Comparison of ENCODE assay signal across 17 cellular contexts in the genomic region with DNA sequence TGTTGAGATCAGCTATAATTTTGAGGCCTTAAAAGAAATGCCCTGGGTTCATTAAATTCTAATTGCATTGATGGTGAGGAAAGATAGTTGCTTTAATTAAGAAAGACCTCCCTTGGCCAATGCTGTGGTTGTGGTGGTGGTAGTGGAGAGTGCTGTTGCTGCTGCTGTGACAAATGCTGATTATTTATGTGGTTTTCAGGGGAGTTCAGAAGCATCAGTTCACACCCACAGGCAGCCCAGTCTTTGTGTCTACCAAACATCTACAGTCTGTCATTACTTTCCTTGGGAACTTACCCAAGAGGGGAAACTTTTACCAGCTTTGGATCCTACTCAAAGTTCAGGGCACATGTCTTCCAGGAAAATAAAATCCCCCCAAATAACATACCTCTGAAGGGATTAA.
A peak's percentile ranks its signal among the peaks of the same experiment; 100 is the strongest.
DNase-seq lines count a peak whose midpoint lies in the region; ATAC-seq and TF ChIP-seq lines count a peak whose summit lies in the region.
"Had no signal": no experiment of that assay in that cellular context is flagged by ENCODE, and none has a peak within 500 bp of the region (broad histone marks: within the 10 kb centered on the region; RNA-seq: fewer than 3 reads in every experiment).

No MANE protein-coding gene starts in this region.

- CTCF ChIA-PET in activated CD8-positive, alpha-beta T cell treated with anti-CD3 and anti-CD28 coated beads for 36 hours (lab: Charles Lee): no interaction called here
- CTCF ChIA-PET in activated CD8-positive, alpha-beta T cell treated with anti-CD3 and anti-CD28 coated beads, Interleukin-2, amount 10 ng/mL, durations not matched to agents 7 days and 5 days (lab: Charles Lee): no interaction called here

- peak; percentile 42 for ATAC-seq in activated CD8-positive, alpha-beta T cell treated with anti-CD3 and anti-CD28 coated beads for 36 hours
- ATAC-seq in activated CD8-positive, alpha-beta T cell treated with anti-CD3 and anti-CD28 coated beads, Interleukin-2, amount 10 ng/mL, durations not matched to agents 7 days and 5 days: no peak
- peak; percentile 79 to 83 for ATAC-seq in natural killer cell treated with Interleukin-12 subunit alpha and Interleukin-12 subunit beta and Interleukin-15 and Interleukin-18, amount 100 ng/mL, for 72 hours
- peak; percentile 70 for ATAC-seq in stimulated activated naive CD8-positive, alpha-beta T cell treated with anti-CD3 and anti-CD28 coated beads, Interleukin-15, amount 100 ng/mL, for 72 hours
- ATAC-seq: HCT116, HepG2 had no signal

- intact Hi-C loops in activated CD8-positive, alpha-beta T cell treated with anti-CD3 and anti-CD28 coated beads for 36 hours (cut with micrococcal nuclease): no loop called here

- H3K9me3 Mint-ChIP-seq in activated CD8-positive, alpha-beta T cell treated with anti-CD3 and anti-CD28 coated beads for 36 hours: no peaks in the 10 kb centered on the region
- no peaks in the 10 kb centered on the region for H3K9me3 Mint-ChIP-seq in activated CD8-positive, alpha-beta T cell treated with anti-CD3 and anti-CD28 coated beads, Interleukin-2, amount 10 ng/mL, durations not matched to agents 7 days and 5 days (ENCODE audit: insufficient read depth)
- H3K9me3 Mint-ChIP-seq in natural killer cell treated with Interleukin-12 subunit alpha and Interleukin-12 subunit beta and Interleukin-15 and Interleukin-18, amount 100 ng/mL, for 72 hours: no peaks in the 10 kb centered on the region
- H3K9me3 Mint-ChIP-seq in stimulated activated naive CD8-positive, alpha-beta T cell treated with anti-CD3 and anti-CD28 coated beads, Interleukin-15, amount 100 ng/mL, for 72 hours: no peaks in the 10 kb centered on the region
- no peaks in the 10 kb centered on the region for H3K9me3 Mint-ChIP-seq in progenitor cell of endocrine pancreas (ENCODE audit: low read depth)
- H3K9me3 Mint-ChIP-seq: CD8-positive, alpha-beta memory T cell; HFFc6; IgD-negative memory B cell had no signal

- no peak for TF ChIP-seq CTCF in activated CD8-positive, alpha-beta T cell treated with anti-CD3 and anti-CD28 coated beads for 36 hours (IDR thresholded peaks at IDR 0.05)
- TF ChIP-seq CTCF in progenitor cell of endocrine pancreas (IDR thresholded peaks at IDR 0.05; ENCODE audit: unreplicated experiment): no peak

- no peak overlapping the region for H3K27ac Mint-ChIP-seq in activated CD8-positive, alpha-beta T cell treated with anti-CD3 and anti-CD28 coated beads for 36 hours
- no peak overlapping the region for H3K27ac Mint-ChIP-seq in activated CD8-positive, alpha-beta T cell treated with anti-CD3 and anti-CD28 coated beads, Interleukin-2, amount 10 ng/mL, durations not matched to agents 7 days and 5 days
- H3K27ac Mint-ChIP-seq in natural killer cell treated with Interleukin-12 subunit alpha and Interleukin-12 subunit beta and Interleukin-15 and Interleukin-18, amount 100 ng/mL, for 72 hours: peak overlapping the region in 1 of 2 donors; percentile 67
- no peak overlapping the region for H3K27ac Mint-ChIP-seq in stimulated activated naive CD8-positive, alpha-beta T cell treated with anti-CD3 and anti-CD28 coated beads, Interleukin-15, amount 100 ng/mL, for 72 hours
- no peak overlapping the region for H3K27ac Mint-ChIP-seq in progenitor cell of endocrine pancreas
- H3K27ac Mint-ChIP-seq: B cell, HFFc6, IgD-negative memory B cell had no signal

- DNase-seq in activated CD8-positive, alpha-beta T cell treated with anti-CD3 and anti-CD28 coated beads for 36 hours: peak; percentile 28
- DNase-seq in activated CD8-positive, alpha-beta T cell treated with anti-CD3 and anti-CD28 coated beads, Interleukin-2, amount 10 ng/mL, durations not matched to agents 7 days and 5 days: no peak
- DNase-seq in ecto neural progenitor cell (ENCODE audit: low spot score) (peak; percentile 8), progenitor cell of endocrine pancreas (ENCODE audit: low spot score, unreplicated experiment) (no peak), NCI-H1105 (lab: John Stamatoyannopoulos, UW) (no peak), D341Med (ENCODE audit: low spot score) (no peak)
- no peak for DNase-seq in natural killer cell treated with Interleukin-12 subunit alpha and Interleukin-12 subunit beta and Interleukin-15 and Interleukin-18, amount 100 ng/mL, for 72 hours (ENCODE audit: low spot score)
- DNase-seq in stimulated activated naive CD8-positive, alpha-beta T cell treated with anti-CD3 and anti-CD28 coated beads, Interleukin-15, amount 100 ng/mL, for 72 hours: no peak
- DNase-seq: CD8-positive, alpha-beta memory T cell; COR-L47; GOT3; H7; HFFc6 had no signal

- POLR2A ChIA-PET in activated CD8-positive, alpha-beta T cell treated with anti-CD3 and anti-CD28 coated beads for 36 hours (lab: Charles Lee): interaction anchor here (0.6 to 1.2 kb wide), 3 partner anchors 15 to 598 kb away, joined by 3 read pairs; no protein-coding TSS in a partner anchor
- POLR2A ChIA-PET in activated CD8-positive, alpha-beta T cell treated with anti-CD3 and anti-CD28 coated beads, Interleukin-2, amount 10 ng/mL, durations not matched to agents 7 days and 5 days (lab: Charles Lee): no interaction called here

- H3K4me1 Mint-ChIP-seq in activated CD8-positive, alpha-beta T cell treated with anti-CD3 and anti-CD28 coated beads for 36 hours (ENCODE audit: low read depth): peaks cover 3% of the 10 kb centered on the region
- peaks cover 11% of the 10 kb centered on the region for H3K4me1 Mint-ChIP-seq in activated CD8-positive, alpha-beta T cell treated with anti-CD3 and anti-CD28 coated beads, Interleukin-2, amount 10 ng/mL, durations not matched to agents 7 days and 5 days (ENCODE audit: low read depth)
- H3K4me1 Mint-ChIP-seq in natural killer cell treated with Interleukin-12 subunit alpha and Interleukin-12 subunit beta and Interleukin-15 and Interleukin-18, amount 100 ng/mL, for 72 hours (ENCODE audit: low read depth in 2 of 2): peaks cover 12 to 13% of the 10 kb centered on the region in 2 donors
- peaks cover 16% of the 10 kb centered on the region for H3K4me1 Mint-ChIP-seq in stimulated activated naive CD8-positive, alpha-beta T cell treated with anti-CD3 and anti-CD28 coated beads, Interleukin-15, amount 100 ng/mL, for 72 hours
- peaks cover 2% of the 10 kb centered on the region for H3K4me1 Mint-ChIP-seq in progenitor cell of endocrine pancreas (ENCODE audit: low read depth)
- H3K4me1 Mint-ChIP-seq: B cell, IgD-negative memory B cell had no signal

- no peaks in the 10 kb centered on the region for H3K36me3 Mint-ChIP-seq in activated CD8-positive, alpha-beta T cell treated with anti-CD3 and anti-CD28 coated beads for 36 hours (ENCODE audit: low read depth)
- no peaks in the 10 kb centered on the region for H3K36me3 Mint-ChIP-seq in activated CD8-positive, alpha-beta T cell treated with anti-CD3 and anti-CD28 coated beads, Interleukin-2, amount 10 ng/mL, durations not matched to agents 7 days and 5 days (ENCODE audit: low read depth)
- H3K36me3 Mint-ChIP-seq in natural killer cell treated with Interleukin-12 subunit alpha and Interleukin-12 subunit beta and Interleukin-15 and Interleukin-18, amount 100 ng/mL, for 72 hours: no peaks in the 10 kb centered on the region
- H3K36me3 Mint-ChIP-seq in progenitor cell of endocrine pancreas (ENCODE audit: insufficient read depth): no peaks in the 10 kb centered on the region
- H3K36me3 Mint-ChIP-seq: CD8-positive, alpha-beta memory T cell; IgD-negative memory B cell had no signal

- H3K4me3 Mint-ChIP-seq in activated CD8-positive, alpha-beta T cell treated with anti-CD3 and anti-CD28 coated beads for 36 hours: no peak overlapping the region
- no peak overlapping the region for H3K4me3 Mint-ChIP-seq in activated CD8-positive, alpha-beta T cell treated with anti-CD3 and anti-CD28 coated beads, Interleukin-2, amount 10 ng/mL, durations not matched to agents 7 days and 5 days
- no peak overlapping the region for H3K4me3 Mint-ChIP-seq in natural killer cell treated with Interleukin-12 subunit alpha and Interleukin-12 subunit beta and Interleukin-15 and Interleukin-18, amount 100 ng/mL, for 72 hours
- no peak overlapping the region for H3K4me3 Mint-ChIP-seq in stimulated activated naive CD8-positive, alpha-beta T cell treated with anti-CD3 and anti-CD28 coated beads, Interleukin-15, amount 100 ng/mL, for 72 hours
- H3K4me3 Mint-ChIP-seq in progenitor cell of endocrine pancreas (ENCODE audit: low read depth): no peak overlapping the region
- H3K4me3 Mint-ChIP-seq: B cell; CD8-positive, alpha-beta memory T cell; HFFc6; IgD-negative memory B cell had no signal

- no peaks in the 10 kb centered on the region for H3K27me3 Mint-ChIP-seq in activated CD8-positive, alpha-beta T cell treated with anti-CD3 and anti-CD28 coated beads for 36 hours
- peaks cover 7% of the 10 kb centered on the region for H3K27me3 Mint-ChIP-seq in activated CD8-positive, alpha-beta T cell treated with anti-CD3 and anti-CD28 coated beads, Interleukin-2, amount 10 ng/mL, durations not matched to agents 7 days and 5 days (ENCODE audit: low read depth)
- H3K27me3 Mint-ChIP-seq in natural killer cell treated with Interleukin-12 subunit alpha and Interleukin-12 subunit beta and Interleukin-15 and Interleukin-18, amount 100 ng/mL, for 72 hours: peaks cover 18 to 20% of the 10 kb centered on the region in 2 donors
- H3K27me3 Mint-ChIP-seq in stimulated activated naive CD8-positive, alpha-beta T cell treated with anti-CD3 and anti-CD28 coated beads, Interleukin-15, amount 100 ng/mL, for 72 hours: no peaks in the 10 kb centered on the region
- peaks cover 47% of the 10 kb centered on the region for H3K27me3 Mint-ChIP-seq in progenitor cell of endocrine pancreas

Comparison
In these comparisons a context has a peak if more than half of its experiments do, and no peak if none do; other contexts are left out.
1. DNase-seq: peak in activated CD8-positive, alpha-beta T cell treated with anti-CD3 and anti-CD28 coated beads for 36 hours (single experiment) and ecto neural progenitor cell (single experiment); none in activated CD8-positive, alpha-beta T cell treated with anti-CD3 and anti-CD28 coated beads, Interleukin-2, amount 10 ng/mL, durations not matched to agents 7 days and 5 days (single experiment), natural killer cell treated with Interleukin-12 subunit alpha and Interleukin-12 subunit beta and Interleukin-15 and Interleukin-18, amount 100 ng/mL, for 72 hours (single experiment), stimulated activated naive CD8-positive, alpha-beta T cell treated with anti-CD3 and anti-CD28 coated beads, Interleukin-15, amount 100 ng/mL, for 72 hours (0 of 2), progenitor cell of endocrine pancreas (single experiment), NCI-H1105 (single experiment) and D341Med (single experiment).